Comparison of ENCODE assay signal across 27 cellular contexts in genomic region chr14:95064256-95064655, GRCh38.
"Had no signal": no experiment of that assay in that cellular context is flagged by ENCODE, and none has a peak within 500 bp of the region (broad histone marks: within the 10 kb centered on the region; RNA-seq: fewer than 3 reads in every experiment).

No MANE protein-coding gene starts in this region.

- H3K4me3 ChIP-seq: esophagus muscularis mucosa, gastrocnemius medialis had no signal

- H3K27me3 Mint-ChIP-seq: T-helper 17 cell had no signal

- H3K9me3 ChIP-seq: esophagus muscularis mucosa, gastrocnemius medialis had no signal

- H3K4me3 Mint-ChIP-seq: activated B cell treated with CpG ODN at 0.5 μM for 24 hours; activated CD8-positive, alpha-beta T cell treated with anti-CD3 and anti-CD28 coated beads for 36 hours; activated naive CD8-positive, alpha-beta T cell; activated T-cell treated with anti-CD3 and anti-CD28 coated beads, Interleukin-2, amount 50 U/mL, for 4 hours; activated T-helper 17 cell treated with anti-CD3 and anti-CD28 coated beads, Interleukin-2, amount 50 U/mL, for 72 hours; T-helper 17 cell; T-helper 2 cell treated with Interferon-gamma antibody and Interleukin-4, amounts not matched to agents 5 μg/mL and 100 μg/mL, for 36 hours had no signal

- DNase-seq: activated B cell treated with CpG ODN at 0.5 μM for 24 hours; activated CD4-positive, alpha-beta T cell treated with anti-CD3 and anti-CD28 coated beads for 48 hours; activated CD4-positive, alpha-beta T cell treated with anti-CD3 and anti-CD28 coated beads, Interleukin-2, amount 50 U/mL, for 1 hour; activated CD4-positive, alpha-beta T cell treated with anti-CD3 and anti-CD28 coated beads, Interleukin-2, amount 50 U/mL, for 48 hours; activated CD8-positive, alpha-beta memory T cell treated with anti-CD3 and anti-CD28 coated beads for 24 hours; activated CD8-positive, alpha-beta T cell treated with anti-CD3 and anti-CD28 coated beads for 36 hours; activated effector memory CD4-positive, alpha-beta T cell treated with Interleukin-2 at 50 U/mL for 16 hours; activated gamma-delta T cell treated with Interleukin-2 at 50 U/mL for 16 hours; activated naive CD4-positive, alpha-beta T cell treated with anti-CD3 and anti-CD28 coated beads, Interleukin-2, amount 50 U/mL, for 16 hours; activated naive CD4-positive, alpha-beta T cell treated with Interleukin-2 at 50 U/mL for 16 hours; activated T-cell treated with anti-CD3 and anti-CD28 coated beads, Interleukin-2, amount 50 U/mL, for 4 hours; amniotic stem cell; brain microvascular endothelial cell; effector CD8-positive, alpha-beta T cell; erythroblast; foreskin keratinocyte; gastrocnemius medialis; glutamatergic neuron; T-helper 1 cell; T-helper 17 cell; T1000; WERI-Rb-1 had no signal

- ATAC-seq: activated CD4-positive, CD25-positive, alpha-beta regulatory T cell treated with anti-CD3 and anti-CD28 coated beads, Interleukin-2, amount 50 U/mL, for 24 hours; activated CD8-positive, alpha-beta T cell treated with anti-CD3 and anti-CD28 coated beads for 36 hours; activated T-cell treated with anti-CD3 and anti-CD28 coated beads, Interleukin-2, amount 50 U/mL, for 4 hours; activated T-helper 17 cell treated with anti-CD3 and anti-CD28 coated beads, Interleukin-2, amount 50 U/mL, for 72 hours; foreskin keratinocyte; gastrocnemius medialis; T-helper 17 cell had no signal

- H3K36me3 Mint-ChIP-seq: activated naive CD8-positive, alpha-beta T cell had no signal

- H3K4me1 ChIP-seq: esophagus muscularis mucosa, foreskin keratinocyte, gastrocnemius medialis had no signal

- H3K27ac Mint-ChIP-seq: activated B cell treated with CpG ODN at 0.5 μM for 24 hours; activated CD8-positive, alpha-beta T cell treated with anti-CD3 and anti-CD28 coated beads for 36 hours; activated naive CD8-positive, alpha-beta T cell; activated T-helper 17 cell treated with anti-CD3 and anti-CD28 coated beads, Interleukin-2, amount 50 U/mL, for 72 hours; T-helper 17 cell; T-helper 2 cell treated with Interferon-gamma antibody and Interleukin-4, amounts not matched to agents 5 μg/mL and 100 μg/mL, for 36 hours had no signal

- H3K36me3 ChIP-seq: brain microvascular endothelial cell, esophagus muscularis mucosa, gastrocnemius medialis, WERI-Rb-1 had no signal

- H3K4me1 Mint-ChIP-seq: activated B cell treated with CpG ODN at 0.5 μM for 24 hours had no signal

- H3K27me3 ChIP-seq: brain microvascular endothelial cell, esophagus muscularis mucosa, foreskin keratinocyte, gastrocnemius medialis had no signal

- H3K9me3 Mint-ChIP-seq: activated B cell treated with CpG ODN at 0.5 μM for 24 hours; activated CD8-positive, alpha-beta T cell treated with anti-CD3 and anti-CD28 coated beads for 36 hours; activated T-cell treated with anti-CD3 and anti-CD28 coated beads, Interleukin-2, amount 50 U/mL, for 4 hours; activated T-helper 17 cell treated with anti-CD3 and anti-CD28 coated beads, Interleukin-2, amount 50 U/mL, for 72 hours; T-helper 2 cell treated with Interferon-gamma antibody and Interleukin-4, amounts not matched to agents 5 μg/mL and 100 μg/mL, for 36 hours had no signal

- H3K27ac ChIP-seq: brain microvascular endothelial cell, esophagus muscularis mucosa, foreskin keratinocyte, gastrocnemius medialis, WERI-Rb-1 had no signal
